Comparison of ENCODE assay signal across 18 cellular contexts in the genomic region with DNA sequence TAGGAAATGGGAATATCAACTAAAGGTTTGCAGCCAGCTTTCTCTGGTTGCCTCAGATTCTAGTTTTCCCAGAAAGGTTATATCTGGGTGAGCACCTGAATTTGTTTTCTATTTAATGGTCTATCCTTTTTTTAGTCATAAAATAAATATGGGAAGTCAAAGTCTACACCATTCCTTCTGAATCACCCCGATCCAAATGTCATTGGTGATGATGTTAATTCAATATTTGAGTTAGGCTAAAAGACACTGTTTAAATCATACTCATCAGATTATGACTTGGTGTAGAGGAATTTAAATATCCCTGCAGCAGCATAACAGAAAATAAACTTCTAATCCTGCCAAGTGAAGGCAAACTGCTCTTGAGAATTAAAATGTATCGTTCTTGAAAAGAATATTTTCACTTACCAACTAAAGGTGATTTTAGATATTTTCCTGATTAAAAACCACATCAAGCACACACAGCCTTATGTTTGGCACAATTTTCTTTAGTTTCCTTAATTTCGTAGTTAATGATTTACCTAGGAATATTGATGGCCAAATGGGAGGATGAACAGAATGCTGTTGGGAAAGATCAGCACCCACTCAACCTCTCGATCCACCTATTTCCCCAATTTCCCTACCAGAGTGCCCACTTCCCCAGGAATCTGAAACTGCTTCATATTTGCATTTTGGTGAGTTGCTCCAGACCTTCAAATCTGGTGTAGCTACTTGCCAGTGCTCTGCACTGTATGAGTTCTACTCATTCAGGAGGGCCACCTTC.
DNase-seq lines count a peak whose midpoint lies in the region; ATAC-seq, FAIRE-seq and TF ChIP-seq lines count a peak whose summit lies in the region.
"Had no signal": no experiment of that assay in that cellular context is flagged by ENCODE, and none has a peak within 500 bp of the region (broad histone marks: within the 10 kb centered on the region; RNA-seq: fewer than 3 reads in every experiment).

No MANE protein-coding gene starts in this region.

- no peak for ATAC-seq in SK-N-SH treated with all-trans-retinoic acid at 6 μM for 48 hours
- peak; percentile 82 for ATAC-seq in left lobe of liver

- no peaks in the 10 kb centered on the region for H3K9me2 ChIP-seq in SK-N-SH

- H3K9ac ChIP-seq in SK-N-SH: no peak overlapping the region
- H3K9ac ChIP-seq: BLaER1 had no signal

- H3K36me3 ChIP-seq in SK-N-SH (replicated peaks in 1 of 2; ENCODE audit: control insufficient read depth in 1 of 2, insufficient read depth in 2 of 2, low read length in 1 of 2): no peaks in the 10 kb centered on the region
- no peaks in the 10 kb centered on the region for H3K36me3 ChIP-seq in bronchial epithelial cell (ENCODE audit: control insufficient read depth, insufficient read depth, low read length)
- H3K36me3 ChIP-seq: BLaER1 had no signal

- TF ChIP-seq CTCF in SK-N-SH (IDR thresholded peaks at IDR 0.05) (no peak), bronchial epithelial cell (IDR thresholded peaks at IDR 0.05; ENCODE audit: insufficient read depth, low read length, severe bottlenecking) (no peak), GM10266 (IDR thresholded peaks at IDR 0.05; ENCODE audit: control insufficient read depth, insufficient read depth, low read depth, missing control alignments) (no peak)

- no peaks in the 10 kb centered on the region for H3K9me3 ChIP-seq in SK-N-SH
- H3K9me3 ChIP-seq: BLaER1 had no signal

- TF ChIP-seq EP300 in SK-N-SH (IDR thresholded peaks at IDR 0.05; ENCODE audit: borderline replicate concordance in 1 of 2, low read depth in 1 of 2, low read length in 1 of 2): no peak

- H3K4me3 ChIP-seq in SK-N-SH (ENCODE audit: low read depth in 2 of 2, low read length in 1 of 2) (no peak overlapping the region), bronchial epithelial cell (ENCODE audit: low read depth, low read length) (no peak overlapping the region)
- H3K4me3 ChIP-seq: BLaER1 had no signal

- H2AFZ ChIP-seq in SK-N-SH (ENCODE audit: low read depth): no peak overlapping the region

- H3K27me3 ChIP-seq in SK-N-SH (ENCODE audit: insufficient read depth): no peaks in the 10 kb centered on the region
- H3K27me3 ChIP-seq in bronchial epithelial cell (ENCODE audit: control insufficient read depth, insufficient read depth, low read length): no peaks in the 10 kb centered on the region
- H3K27me3 ChIP-seq: BLaER1 had no signal

- H3K27ac ChIP-seq in SK-N-SH (ENCODE audit: low read depth in 2 of 2, low read length in 1 of 2): no peak overlapping the region
- H3K27ac ChIP-seq: BLaER1 had no signal

- no peaks in the 10 kb centered on the region for H3K79me2 ChIP-seq in SK-N-SH (ENCODE audit: insufficient read depth)

- CTCF ChIA-PET in SK-N-SH (lab: Yijun Ruan, JAX): no interaction called here

- FAIRE-seq in bronchial epithelial cell (lab: Jason Lieb, UNC): no peak

- no peaks in the 10 kb centered on the region for H3F3A ChIP-seq in SK-N-SH (replicated peaks; ENCODE audit: insufficient read depth)

- 65% methylated on average over 4 of the region's 4 CpGs for WGBS in SK-N-SH (ENCODE audit: low lambda C conversion rate)

- DNase-seq in SK-N-SH (no peak), M059J (ENCODE audit: low read depth) (peak; percentile 12), bronchial epithelial cell (ENCODE audit: low read depth) (peak; percentile 94), left lobe of liver (ENCODE audit: low spot score) (no peak), NCI-H1436 (lab: John Stamatoyannopoulos, UW) (no peak), GF-D8 (lab: John Stamatoyannopoulos, UW) (no peak), GM10266 (ENCODE audit: extremely low spot score) (no peak)
- DNase-seq: CD4-positive, alpha-beta memory T cell; GOT3; Karpas-422; NCI-H1092 treated with DMSO at 0.1 percent for 48 hours; NCI-H1694 treated with DMSO at 0.1 percent for 48 hours; NCI-H2107; NCI-H510A; NCI-H748 treated with DMSO at 0.1 percent for 48 hours; OCI-M1 had no signal

- H3K4me1 ChIP-seq in SK-N-SH (ENCODE audit: control insufficient read depth in 1 of 2, insufficient read depth in 2 of 2, low read depth in 1 of 2, low read length in 1 of 2): peaks cover 0 to 25% of the 10 kb centered on the region in 2 experiments; a peak in 2 of 4 replicates
- H3K4me1 ChIP-seq: BLaER1 had no signal

- H4K20me1 ChIP-seq in SK-N-SH (ENCODE audit: insufficient read depth): no peaks in the 10 kb centered on the region
- H4K20me1 ChIP-seq: BLaER1 had no signal

- TF ChIP-seq RAD21 in SK-N-SH (IDR thresholded peaks at IDR 0.05; ENCODE audit: low read length): no peak

- no peak overlapping the region for H3K4me2 ChIP-seq in SK-N-SH
- H3K4me2 ChIP-seq: BLaER1 had no signal

- POLR2A ChIA-PET in SK-N-SH (lab: Yijun Ruan, JAX): no interaction called here

TF ChIP-seq in SK-N-SH, 30 proteins besides CTCF, POLR2A, EP300 and RAD21:
- TF ChIP-seq, protein P1, sequence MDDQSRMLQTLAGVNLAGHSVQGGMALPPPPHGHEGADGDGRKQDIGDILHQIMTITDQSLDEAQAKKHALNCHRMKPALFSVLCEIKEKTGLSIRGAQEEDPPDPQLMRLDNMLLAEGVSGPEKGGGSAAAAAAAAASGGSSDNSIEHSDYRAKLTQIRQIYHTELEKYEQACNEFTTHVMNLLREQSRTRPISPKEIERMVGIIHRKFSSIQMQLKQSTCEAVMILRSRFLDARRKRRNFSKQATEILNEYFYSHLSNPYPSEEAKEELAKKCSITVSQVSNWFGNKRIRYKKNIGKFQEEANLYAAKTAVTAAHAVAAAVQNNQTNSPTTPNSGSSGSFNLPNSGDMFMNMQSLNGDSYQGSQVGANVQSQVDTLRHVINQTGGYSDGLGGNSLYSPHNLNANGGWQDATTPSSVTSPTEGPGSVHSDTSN (IDR thresholded peaks at IDR 0.05): peak; percentile 43; the same call in 1 of the 2 replicates
- TF ChIP-seq GATA2 (CRISPR knock-in tag; IDR thresholded peaks at IDR 0.05) (no peak), JUND (IDR thresholded peaks at IDR 0.05) (peak; percentile 16; the same call in 1 of the 2 replicates)

TF ChIP-seq in SK-N-SH treated with all-trans-retinoic acid at 6 μM for 48 hours, 23 proteins besides CTCF, POLR2A, EP300 and RAD21:
- TF ChIP-seq PPARA (CRISPR knock-in tag; IDR thresholded peaks at IDR 0.05; ENCODE audit: borderline replicate concordance) (no peak), ZFP30 (CRISPR knock-in tag; IDR thresholded peaks at IDR 0.05) (no peak), ZNF70 (CRISPR knock-in tag; IDR thresholded peaks at IDR 0.05) (no peak), RARB (CRISPR knock-in tag; IDR thresholded peaks at IDR 0.05) (no peak)
- TF ChIP-seq, protein P2, sequence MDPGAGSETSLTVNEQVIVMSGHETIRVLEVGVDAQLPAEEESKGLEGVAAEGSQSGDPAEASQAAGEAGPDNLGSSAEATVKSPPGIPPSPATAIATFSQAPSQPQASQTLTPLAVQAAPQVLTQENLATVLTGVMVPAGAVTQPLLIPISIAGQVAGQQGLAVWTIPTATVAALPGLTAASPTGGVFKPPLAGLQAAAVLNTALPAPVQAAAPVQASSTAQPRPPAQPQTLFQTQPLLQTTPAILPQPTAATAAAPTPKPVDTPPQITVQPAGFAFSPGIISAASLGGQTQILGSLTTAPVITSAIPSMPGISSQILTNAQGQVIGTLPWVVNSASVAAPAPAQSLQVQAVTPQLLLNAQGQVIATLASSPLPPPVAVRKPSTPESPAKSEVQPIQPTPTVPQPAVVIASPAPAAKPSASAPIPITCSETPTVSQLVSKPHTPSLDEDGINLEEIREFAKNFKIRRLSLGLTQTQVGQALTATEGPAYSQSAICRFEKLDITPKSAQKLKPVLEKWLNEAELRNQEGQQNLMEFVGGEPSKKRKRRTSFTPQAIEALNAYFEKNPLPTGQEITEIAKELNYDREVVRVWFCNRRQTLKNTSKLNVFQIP (CRISPR knock-in tag; IDR thresholded peaks at IDR 0.05; ENCODE audit: borderline replicate concordance, low read depth): no peak
- TF ChIP-seq, protein P3, sequence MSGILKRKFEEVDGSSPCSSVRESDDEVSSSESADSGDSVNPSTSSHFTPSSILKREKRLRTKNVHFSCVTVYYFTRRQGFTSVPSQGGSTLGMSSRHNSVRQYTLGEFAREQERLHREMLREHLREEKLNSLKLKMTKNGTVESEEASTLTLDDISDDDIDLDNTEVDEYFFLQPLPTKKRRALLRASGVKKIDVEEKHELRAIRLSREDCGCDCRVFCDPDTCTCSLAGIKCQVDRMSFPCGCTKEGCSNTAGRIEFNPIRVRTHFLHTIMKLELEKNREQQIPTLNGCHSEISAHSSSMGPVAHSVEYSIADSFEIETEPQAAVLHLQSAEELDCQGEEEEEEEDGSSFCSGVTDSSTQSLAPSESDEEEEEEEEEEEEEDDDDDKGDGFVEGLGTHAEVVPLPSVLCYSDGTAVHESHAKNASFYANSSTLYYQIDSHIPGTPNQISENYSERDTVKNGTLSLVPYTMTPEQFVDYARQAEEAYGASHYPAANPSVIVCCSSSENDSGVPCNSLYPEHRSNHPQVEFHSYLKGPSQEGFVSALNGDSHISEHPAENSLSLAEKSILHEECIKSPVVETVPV (CRISPR knock-in tag; IDR thresholded peaks at IDR 0.05): no peak
TF ChIP-seq in SK-N-SH treated with all-trans-retinoic acid at 6 μM for 48 hours: peak in this region for 0.

Comparison
In these comparisons a context has a peak if more than half of its experiments do, and no peak if none do; other contexts are left out.
1. DNase-seq: peak in M059J (single experiment) and bronchial epithelial cell (single experiment); none in SK-N-SH (single experiment), left lobe of liver (single experiment), NCI-H1436 (single experiment), GF-D8 (single experiment) and GM10266 (single experiment).